Comparison of ENCODE assay signal across 8 cellular contexts in the genomic region with DNA sequence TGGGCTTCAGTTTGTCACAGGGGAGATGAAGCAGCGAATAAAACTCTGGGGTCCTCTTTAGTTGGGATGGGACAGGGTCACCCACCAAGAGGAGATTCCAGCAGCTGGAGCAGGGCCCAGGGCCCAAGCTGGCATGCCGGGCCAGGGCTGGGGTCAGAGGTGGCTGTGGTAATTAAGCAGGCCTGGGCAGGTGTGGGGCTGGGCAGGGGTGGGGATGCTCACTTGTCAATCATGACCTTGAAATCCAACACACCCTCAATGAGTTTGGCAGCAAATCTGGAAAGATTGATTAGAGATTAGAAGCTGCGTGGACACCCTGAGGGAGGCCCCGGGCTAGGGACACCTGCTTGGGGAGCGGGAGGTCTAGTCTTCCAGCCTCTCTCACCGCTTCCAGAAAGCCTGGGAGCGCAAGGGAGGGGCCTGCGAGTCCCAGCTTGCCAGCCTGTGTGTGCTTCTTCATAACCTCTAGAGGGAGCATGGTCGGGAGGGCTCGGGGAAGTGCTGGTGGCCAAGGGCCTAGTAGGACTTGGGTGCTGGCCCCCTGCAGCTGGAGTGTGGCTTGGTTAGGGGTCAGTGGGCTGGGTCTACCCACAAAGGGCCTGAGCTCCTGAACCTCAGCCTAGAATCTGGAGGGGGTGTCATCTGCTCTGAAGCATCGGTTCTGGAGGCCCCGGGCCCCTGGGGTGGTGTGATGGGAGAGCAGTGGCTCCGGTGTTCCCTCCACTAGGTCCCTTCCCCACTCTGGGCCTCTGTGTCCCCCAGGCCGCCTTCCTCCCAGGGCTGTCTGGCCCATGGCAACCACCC. TPM values are rescaled to one million over a fixed set of nuclear protein-coding genes. Genes with fewer than 3 reads are reported as not detected.
DNase-seq lines count a peak whose midpoint lies in the region; ATAC-seq and TF ChIP-seq lines count a peak whose summit lies in the region.

No MANE protein-coding gene starts in this region.

- peaks cover 7% of the 10 kb centered on the region in 2 experiments for H3K4me1 ChIP-seq in trophoblast cell (ENCODE audit: control insufficient read depth in 1 of 2, insufficient read depth in 2 of 2, low read length in 2 of 2)

- H3K27me3 ChIP-seq in trophoblast cell (ENCODE audit: insufficient read depth, low read length) = no peaks in the 10 kb centered on the region

- peak overlapping the region; percentile 32 for H2AK5ac ChIP-seq in trophoblast cell (ENCODE audit: low read length)

- H3K36me3 ChIP-seq in trophoblast cell (ENCODE audit: control insufficient read depth in 1 of 2, insufficient read depth in 2 of 2, low read length in 2 of 2) = peaks cover under 1 to 3% of the 10 kb centered on the region in 2 experiments

- no peaks in the 10 kb centered on the region for H3K9me3 ChIP-seq in trophoblast cell (ENCODE audit: insufficient read depth, low read depth, low read length)

- H3K23ac ChIP-seq in trophoblast cell (ENCODE audit: low read length) = no peak overlapping the region

- no peak overlapping the region for H3K14ac ChIP-seq in trophoblast cell (ENCODE audit: low read length)

- no peak overlapping the region for H3K27ac ChIP-seq in trophoblast cell (ENCODE audit: low read depth, low read length)

- H3K4me3 ChIP-seq in fibroblast of the aortic adventitia (ENCODE audit: low read depth, low read length) (no peak overlapping the region), trophoblast cell (ENCODE audit: low read depth, low read length) (no peak overlapping the region)

- peak overlapping the region; percentile 13 for H3K4ac ChIP-seq in trophoblast cell (ENCODE audit: low read depth, low read length)

- H4K91ac ChIP-seq in trophoblast cell (ENCODE audit: low read depth, low read length) = peak overlapping the region; percentile 71

- H3K79me2 ChIP-seq in trophoblast cell (ENCODE audit: control insufficient read depth, insufficient read depth, low read length, poor library complexity) = no peaks in the 10 kb centered on the region

- no peak overlapping the region for H2AFZ ChIP-seq in trophoblast cell (ENCODE audit: insufficient read depth, low read length, poor library complexity)

- peak overlapping the region; percentile 41 for H3K18ac ChIP-seq in trophoblast cell (ENCODE audit: low read length)

- H3K9ac ChIP-seq in trophoblast cell (ENCODE audit: low read length) = no peak overlapping the region

- DNase-seq in NCI-H2227 (lab: John Stamatoyannopoulos, UW; ENCODE audit: unreplicated experiment) (peak; percentile 48), NCI-H2227 treated with DMSO at 0.1 percent for 48 hours (lab: John Stamatoyannopoulos, UW) (no peak), SW480 (ENCODE audit: low spot score) (peak; percentile 52), fibroblast of the aortic adventitia (ENCODE audit: low read depth) (peak; percentile 34), trophoblast cell (peak; percentile 41 to 60), GM19238 (ENCODE audit: insufficient read length, low spot score) (no peak)

- peak overlapping the region; percentile 42 for H2BK12ac ChIP-seq in trophoblast cell (ENCODE audit: low read length)

- H2BK5ac ChIP-seq in trophoblast cell (ENCODE audit: low read depth, low read length, poor library complexity) = peak overlapping the region; percentile 15

- peak overlapping the region; percentile 56 for H4K8ac ChIP-seq in trophoblast cell (ENCODE audit: low read depth, low read length)

- H3K4me2 ChIP-seq in trophoblast cell (ENCODE audit: low read length) = no peak overlapping the region

- H2BK120ac ChIP-seq in trophoblast cell (ENCODE audit: insufficient read depth, low read length, poor library complexity) = peak overlapping the region; percentile 78

- peaks cover 3% of the 10 kb centered on the region for H3K79me1 ChIP-seq in trophoblast cell (ENCODE audit: low read length)

- TF ChIP-seq CTCF in LNCAP (IDR thresholded peaks at IDR 0.05) (peak; percentile 37), fibroblast of the aortic adventitia (IDR thresholded peaks at IDR 0.05; ENCODE audit: insufficient read depth, low read length) (peak; percentile 58)

- no peak for ATAC-seq in HG03439 (IDR thresholded peaks at IDR 0.05; ENCODE audit: unreplicated experiment)

- no CpG with 5 or more reads among the region's 14 CpGs for WGBS in trophoblast cell (ENCODE audit: extremely low coverage, insufficient coverage, insufficient read length)

- H4K12ac ChIP-seq in trophoblast cell (ENCODE audit: low read depth, low read length) = peak overlapping the region; percentile 16

RNA-seq across cellular contexts. Expression of gene CRAT, which starts 7.6 kb away (rescaled TPM):
- 21.3 and 66.0 TPM in 2 replicates for total RNA-seq in fibroblast of the aortic adventitia (ENCODE audit: low replicate concordance)
- 13.3 and 13.9 TPM in 2 replicates for polyA plus RNA-seq in trophoblast cell (2013)

RNA-seq across cellular contexts. Expression of gene PTPA, which starts 8.2 kb away (rescaled TPM):
- 48.2 and 91.5 TPM in 2 replicates for total RNA-seq in fibroblast of the aortic adventitia (ENCODE audit: low replicate concordance)
- polyA plus RNA-seq in trophoblast cell (2013) = 62.5 and 63.2 TPM in 2 replicates

RNA-seq across cellular contexts. Expression of gene DOLPP1, which starts 22.1 kb away (rescaled TPM):
- 7.8 and 12.4 TPM in 2 replicates for total RNA-seq in fibroblast of the aortic adventitia (ENCODE audit: low replicate concordance)
- 25.6 and 29.1 TPM in 2 replicates for polyA plus RNA-seq in trophoblast cell (2013)

Comparison
In these comparisons a context has a peak if more than half of its experiments do, and no peak if none do; other contexts are left out.
1. DNase-seq: peak in NCI-H2227 (single experiment), SW480 (single experiment), fibroblast of the aortic adventitia (single experiment) and trophoblast cell (2 of 2); none in NCI-H2227 treated with DMSO at 0.1 percent for 48 hours (single experiment) and GM19238 (single experiment).